8 cellular contexts compared by ENCODE assay signal in genomic region chr12:122841544-122842321, GRCh38. TPM values are rescaled to one million over a fixed set of nuclear protein-coding genes. Genes with fewer than 3 reads are reported as not detected.
DNase-seq lines count a peak whose midpoint lies in the region; ATAC-seq and TF ChIP-seq lines count a peak whose summit lies in the region.

No MANE protein-coding gene starts in this region.

- H3K36me3 ChIP-seq in ACC112 (ENCODE audit: insufficient read depth, low read length): no peaks in the 10 kb centered on the region
- no peaks in the 10 kb centered on the region for H3K36me3 ChIP-seq in endocrine pancreas (ENCODE audit: control insufficient read depth, insufficient read depth, low read length)
- H3K36me3 ChIP-seq in lung (ENCODE audit: control insufficient read depth in 2 of 2, insufficient read depth in 2 of 2, low read length in 2 of 2): no peaks in the 10 kb centered on the region
- H3K36me3 ChIP-seq in Karpas-422 (ENCODE audit: insufficient read depth, low read length): no peaks in the 10 kb centered on the region

- no peak overlapping the region for H3K4me2 ChIP-seq in Karpas-422 (ENCODE audit: low read depth, low read length, poor library complexity, severe bottlenecking)

- WGBS in lung, 2 donors: 57 to 72% methylated on average over 23 of the region's 23 CpGs

- H3K9me2 ChIP-seq in Karpas-422 (replicated peaks; ENCODE audit: insufficient read depth, low read length): no peaks in the 10 kb centered on the region

- H3K9me3 ChIP-seq in endocrine pancreas (ENCODE audit: control insufficient read depth, low read length) (no peaks in the 10 kb centered on the region), lung (ENCODE audit: control insufficient read depth in 2 of 2, insufficient read depth in 1 of 2, low read length in 1 of 2) (no peaks in the 10 kb centered on the region), Karpas-422 (ENCODE audit: low read length) (no peaks in the 10 kb centered on the region)

- ATAC-seq in lung (ENCODE audit: insufficient read depth, low FRiP score): no peak
- ATAC-seq in GM21447 (IDR thresholded peaks at IDR 0.05; ENCODE audit: unreplicated experiment): no peak

- H3K79me2 ChIP-seq in ACC112 (ENCODE audit: control insufficient read depth, insufficient read depth, low read length, unreplicated experiment): peaks cover 29% of the 10 kb centered on the region
- H3K79me2 ChIP-seq in Karpas-422 (ENCODE audit: low read length): no peaks in the 10 kb centered on the region

- H2AFZ ChIP-seq in ACC112 (ENCODE audit: low read length, unreplicated experiment) (no peak overlapping the region), Karpas-422 (ENCODE audit: low read length) (no peak overlapping the region)

- H3K9ac ChIP-seq in endocrine pancreas (ENCODE audit: control insufficient read depth, insufficient read depth, low read length) (peak overlapping the region; percentile 78), Karpas-422 (ENCODE audit: low read length) (no peak overlapping the region)

- peaks cover 31% of the 10 kb centered on the region for H4K20me1 ChIP-seq in Karpas-422 (ENCODE audit: insufficient read depth, low read depth, low read length)

- no peaks in the 10 kb centered on the region for H3K27me3 ChIP-seq in ACC112 (ENCODE audit: insufficient read depth, low read length)
- no peaks in the 10 kb centered on the region for H3K27me3 ChIP-seq in endocrine pancreas (ENCODE audit: control insufficient read depth, insufficient read depth, low read length)
- H3K27me3 ChIP-seq in lung (ENCODE audit: control insufficient read depth, insufficient read depth): no peaks in the 10 kb centered on the region
- H3K27me3 ChIP-seq in Karpas-422 (ENCODE audit: low read length): no peaks in the 10 kb centered on the region

- TF ChIP-seq CTCF in lung (IDR thresholded peaks at IDR 0.05; ENCODE audit: control extremely low read depth, extremely low read depth): no peak

- DNase-seq in M059J (ENCODE audit: low read depth) (peak; percentile 87), lung (ENCODE audit: low spot score) (no peak), SKM-1 treated with dmso at 0.1 percent for 144 hours (lab: John Stamatoyannopoulos, UW; ENCODE audit: unreplicated experiment) (no peak), T1000 (lab: John Stamatoyannopoulos, UW) (no peak), Karpas-422 (no peak)

- H3K27ac ChIP-seq in ACC112 (ENCODE audit: low read depth, low read length): peak overlapping the region; percentile 11; the same call in 1 of the 2 replicates
- peak overlapping the region; percentile 80 to 92 for H3K27ac ChIP-seq in lung (ENCODE audit: low read depth in 1 of 2, low read length in 1 of 2)
- no peak overlapping the region for H3K27ac ChIP-seq in Karpas-422 (ENCODE audit: low read length)

- H3K4me3 ChIP-seq in ACC112 (ENCODE audit: low read depth, low read length): no peak overlapping the region
- H3K4me3 ChIP-seq in endocrine pancreas (ENCODE audit: control insufficient read depth, insufficient read depth, low read length): no peak overlapping the region
- no peak overlapping the region for H3K4me3 ChIP-seq in lung
- no peak overlapping the region for H3K4me3 ChIP-seq in Karpas-422 (ENCODE audit: low read length)

- H3K4me1 ChIP-seq in ACC112 (ENCODE audit: control insufficient read depth, insufficient read depth, low read length, unreplicated experiment): peaks cover 32% of the 10 kb centered on the region
- H3K4me1 ChIP-seq in endocrine pancreas (ENCODE audit: control insufficient read depth, insufficient read depth, low read length): peaks cover 11% of the 10 kb centered on the region
- H3K4me1 ChIP-seq in lung (ENCODE audit: control insufficient read depth in 2 of 2, insufficient read depth in 2 of 2, low read length in 2 of 2): peaks cover 0 to 28% of the 10 kb centered on the region in 2 donors
- peaks cover 15% of the 10 kb centered on the region for H3K4me1 ChIP-seq in Karpas-422 (ENCODE audit: low read length)

RNA-seq across cellular contexts. Expression of gene HIP1R, which starts 6.5 kb away (rescaled TPM):
- total RNA-seq in M059J (2014; rRNA removed; shearing (Covaris generic)): 18.3 and 23.5 TPM in 2 replicates
- 10 to 100 TPM; 33.8 to 56.3 TPM for total RNA-seq in lung
- polyA plus RNA-seq in lung: 10 to 100 TPM; 34.5 to 36.3 TPM
- total RNA-seq in Karpas-422 (2014; rRNA removed; shearing (Covaris generic); ENCODE audit: low replicate concordance): 19.4 and 42.9 TPM in 2 replicates

RNA-seq across cellular contexts. Expression of gene VPS37B, which starts 54.2 kb away (rescaled TPM):
- total RNA-seq in M059J (2014; rRNA removed; shearing (Covaris generic)): 27.7 and 28.9 TPM in 2 replicates
- 10 to 100 TPM; 43.1 to 44.1 TPM for total RNA-seq in lung
- polyA plus RNA-seq in lung: 10 to 100 TPM; 31.0 to 41.5 TPM
- total RNA-seq in Karpas-422 (2014; rRNA removed; shearing (Covaris generic); ENCODE audit: low replicate concordance): not detected in 2 replicates

Comparison
In these comparisons a context has a peak if more than half of its experiments do, and no peak if none do; other contexts are left out.
1. RNA of gene VPS37B, which starts 54.2 kb away (total RNA-seq): 43.1 to 44.1 TPM in lung and 27.7 to 28.9 TPM in M059J; not detected in Karpas-422; every median in the first group is over 10 times any median in the second.